Comparison of ENCODE assay signal across 9 cellular contexts in genomic region chr2:111930875-111931274, GRCh38. TPM values are rescaled to one million over a fixed set of nuclear protein-coding genes. Genes with fewer than 3 reads are reported as not detected.
A peak's percentile ranks its signal among the peaks of the same experiment; 100 is the strongest.
DNase-seq lines count a peak whose midpoint lies in the region; ATAC-seq and TF ChIP-seq lines count a peak whose summit lies in the region.
"Had no signal": no experiment of that assay in that cellular context is flagged by ENCODE, and none has a peak within 500 bp of the region (broad histone marks: within the 10 kb centered on the region; RNA-seq: fewer than 3 reads in every experiment).

No MANE protein-coding gene starts in this region.

- DNase-seq in activated CD4-positive, alpha-beta T cell treated with anti-CD3 and anti-CD28 coated beads for 48 hours: peak; percentile 36
- no peak for DNase-seq in activated CD4-positive, alpha-beta T cell treated with anti-CD3 and anti-CD28 coated beads for 4 hours
- DNase-seq in RWPE1 (ENCODE audit: low spot score) (peak; percentile 72), dorsolateral prefrontal cortex (no peak), renal cortical epithelial cell (ENCODE audit: low read depth) (peak; percentile 93), amniotic stem cell (lab: John Stamatoyannopoulos, UW) (no peak)
- DNase-seq in activated CD4-positive, CD25-positive, alpha-beta regulatory T cell treated with anti-CD3 and anti-CD28 coated beads, Interleukin-2, amount 50 U/mL, for 72 hours: no peak
- DNase-seq: NCI-H2107 had no signal

- no peak overlapping the region for H3K27ac ChIP-seq in RWPE1
- H3K27ac ChIP-seq in dorsolateral prefrontal cortex: peak overlapping the region in 49 of 59 donors; percentile 23 to 86 (median 60)

- TF ChIP-seq CTCF in RWPE1 (conservative IDR thresholded peaks at IDR 0.05; ENCODE audit: low read depth) (no peak), dorsolateral prefrontal cortex (IDR thresholded peaks at IDR 0.05 in 54 of 56, conservative IDR thresholded peaks at IDR 0.05 in 2 of 56; ENCODE audit: low read depth in 1 of 56, partially characterized antibody in 56 of 56) (no peak)

- ATAC-seq in GM18498 (IDR thresholded peaks at IDR 0.05; ENCODE audit: unreplicated experiment): no peak

- H3K4me3 ChIP-seq in dorsolateral prefrontal cortex: no peak overlapping the region

- POLR2A ChIA-PET in RWPE1 (lab: Yijun Ruan, JAX; ENCODE audit: low non-redundant PET): no interaction called here

- CTCF ChIA-PET in RWPE1 (lab: Yijun Ruan, JAX): interaction anchor here (0.5 kb wide), 1 partner anchor 9 kb away, joined by 3 read pairs; no protein-coding TSS in a partner anchor

- no peaks in the 10 kb centered on the region for H3K27me3 ChIP-seq in dorsolateral prefrontal cortex

- intact Hi-C loops in dorsolateral prefrontal cortex (cut with DNase I): no loop called here

RNA-seq across cellular contexts. Expression of gene MERTK, which starts 32.5 kb away (rescaled TPM):
- total RNA-seq in dorsolateral prefrontal cortex (10 to 100 TPM in 119 of 120 experiments, 1 to 10 TPM in 1; 9.8 to 72.4 (median 25.3) TPM), renal cortical epithelial cell (4.4 and 5.7 TPM in 2 replicates)

RNA-seq across cellular contexts. Expression of gene ANAPC1, which starts 46.9 kb away (rescaled TPM):
- total RNA-seq in dorsolateral prefrontal cortex (10 to 100 TPM; 31.1 to 65.0 (median 45.8) TPM), renal cortical epithelial cell (67.7 and 78.0 TPM in 2 replicates)

Comparison
In these comparisons a context has a peak if more than half of its experiments do, and no peak if none do; other contexts are left out.
1. DNase-seq: peak in activated CD4-positive, alpha-beta T cell treated with anti-CD3 and anti-CD28 coated beads for 48 hours (single experiment), RWPE1 (single experiment) and renal cortical epithelial cell (single experiment); none in activated CD4-positive, alpha-beta T cell treated with anti-CD3 and anti-CD28 coated beads for 4 hours (0 of 2), dorsolateral prefrontal cortex (0 of 10), amniotic stem cell (single experiment) and activated CD4-positive, CD25-positive, alpha-beta regulatory T cell treated with anti-CD3 and anti-CD28 coated beads, Interleukin-2, amount 50 U/mL, for 72 hours (single experiment).